Comparison of ENCODE assay signal across 5 cellular contexts in the genomic region with DNA sequence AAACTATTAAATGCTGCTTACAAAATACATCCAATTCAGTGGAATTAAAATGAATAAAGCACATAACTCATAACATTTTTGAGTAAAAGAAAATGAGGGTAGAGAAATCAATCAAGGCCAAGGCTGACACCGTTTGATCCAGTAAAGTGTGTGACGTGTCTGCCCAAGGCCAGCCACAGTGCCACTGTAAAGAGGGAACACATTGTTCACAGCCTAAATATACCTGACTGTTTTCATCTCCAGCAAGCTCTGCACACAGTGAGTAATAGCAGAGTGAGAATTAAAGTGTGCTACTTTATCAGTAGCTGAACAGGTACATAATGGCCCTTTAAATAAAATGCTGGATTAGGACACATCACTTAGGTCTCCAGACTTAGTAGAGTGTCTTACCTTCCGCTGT.
"Had no signal": no experiment of that assay in that cellular context is flagged by ENCODE, and none has a peak within 500 bp of the region (broad histone marks: within the 10 kb centered on the region; RNA-seq: fewer than 3 reads in every experiment).

No MANE protein-coding gene starts in this region.

- H3K36me3 Mint-ChIP-seq: IgD-negative memory B cell had no signal

- DNase-seq: IMR-90 had no signal

- H3K27ac Mint-ChIP-seq: IgD-negative memory B cell had no signal

- H3K27me3 Mint-ChIP-seq: IgD-negative memory B cell had no signal

- H3K27ac ChIP-seq: HL-60 had no signal

- ATAC-seq: HepG2, K562 had no signal

- H3K4me3 ChIP-seq: K562 had no signal

- H3K4me1 Mint-ChIP-seq: IgD-negative memory B cell had no signal
